Comparison of ENCODE assay signal across 1 cellular context in genomic region chr6:11187301-11187700, GRCh38.
TF ChIP-seq lines count a peak whose summit lies in the region.

No MANE protein-coding gene starts in this region.

TF ChIP-seq in A549, 52 proteins besides CTCF, POLR2A, EP300 and RAD21 (continued from another document):
- TF ChIP-seq ATOH8 (CRISPR knock-in tag; IDR thresholded peaks at IDR 0.05; ENCODE audit: low read depth), result no peak
